Comparison of ENCODE assay signal across 9 cellular contexts in genomic region chr19:941292-942132, GRCh38. TPM values are rescaled to one million over a fixed set of nuclear protein-coding genes. Genes with fewer than 3 reads are reported as not detected.
DNase-seq lines count a peak whose midpoint lies in the region; ATAC-seq and TF ChIP-seq lines count a peak whose summit lies in the region.
"Had no signal": no experiment of that assay in that cellular context is flagged by ENCODE, and none has a peak within 500 bp of the region (broad histone marks: within the 10 kb centered on the region; RNA-seq: fewer than 3 reads in every experiment).

No MANE protein-coding gene starts in this region.

- H3K27me3 ChIP-seq in gastroesophageal sphincter (no peaks in the 10 kb centered on the region), spleen (replicated peaks in 1 of 7) (no peaks in the 10 kb centered on the region)

- H3K27ac ChIP-seq in gastroesophageal sphincter (peak overlapping the region in 3 of 4 donors; percentile 79 to 87 (median 84)), spleen (peak overlapping the region in 7 of 8 donors; percentile 16 to 86 (median 78))

- no peaks in the 10 kb centered on the region for H3K9me3 ChIP-seq in gastroesophageal sphincter
- peaks cover 0 to 5% (median 0%) of the 10 kb centered on the region in 8 donors for H3K9me3 ChIP-seq in spleen
- H3K9me3 ChIP-seq in mucosa of descending colon: no peaks in the 10 kb centered on the region

- DNase-seq in spleen (no peak), OCI-M1 (lab: John Stamatoyannopoulos, UW) (no peak), mucosa of descending colon (no peak), inferior parietal cortex (ENCODE audit: extremely low spot score) (no peak)
- DNase-seq in stimulated activated CD8-positive, alpha-beta memory T cell treated with anti-CD3 and anti-CD28 coated beads, Interleukin-4, amount 100 ng/mL, for 48 hours: no peak

- TF ChIP-seq CTCF in GM12875 (IDR thresholded peaks at IDR 0.05; ENCODE audit: borderline replicate concordance, insufficient read depth, low read depth, low read length) (no peak), WI38 (IDR thresholded peaks at IDR 0.05; ENCODE audit: low read depth, low read length) (no peak), gastroesophageal sphincter (IDR thresholded peaks at IDR 0.05) (no peak), spleen (IDR thresholded peaks at IDR 0.05 in 8 of 11, conservative IDR thresholded peaks at IDR 0.05 in 3 of 11) (no peak), mucosa of descending colon (IDR thresholded peaks at IDR 0.05) (no peak)

- H3K4me3 ChIP-seq in GM12875 (ENCODE audit: low read depth, low read length): peak overlapping the region; percentile 37
- peak overlapping the region; percentile 33 for H3K4me3 ChIP-seq in WI38 (ENCODE audit: low read depth, low read length)
- H3K4me3 ChIP-seq in gastroesophageal sphincter: peak overlapping the region; percentile 1 to 48
- peak overlapping the region; percentile 22 to 71 (median 38) for H3K4me3 ChIP-seq in spleen
- no peak overlapping the region for H3K4me3 ChIP-seq in mucosa of descending colon

- ATAC-seq in gastroesophageal sphincter: no peak
- ATAC-seq in mucosa of descending colon: no peak

- TF ChIP-seq POLR2A in gastroesophageal sphincter (IDR thresholded peaks at IDR 0.05): no peak
- TF ChIP-seq POLR2A in spleen (IDR thresholded peaks at IDR 0.05): no peak

- WGBS in gastroesophageal sphincter (ENCODE audit: low coverage in 1 of 2), 2 donors: 83 to 100% methylated on average over 1 to 8 of the region's 45 CpGs
- 68 to 83% (median 74%) methylated on average over 16 to 45 of the region's 45 CpGs for WGBS in spleen, 5 donors

- no peak for TF ChIP-seq EP300 in gastroesophageal sphincter (IDR thresholded peaks at IDR 0.05)

- peaks cover 0 to 4% of the 10 kb centered on the region in 2 donors for H3K36me3 ChIP-seq in gastroesophageal sphincter
- peaks cover 0 to 59% (median 0%) of the 10 kb centered on the region in 6 donors for H3K36me3 ChIP-seq in spleen
- no peaks in the 10 kb centered on the region for H3K36me3 ChIP-seq in mucosa of descending colon (ENCODE audit: low read depth)

- intact Hi-C loops in spleen (cut with DNase I; ENCODE audit: low total_unique reads): no loop called here
- intact Hi-C loops in mucosa of descending colon (cut with DNase I, micrococcal nuclease): no loop called here

- H3K4me1 ChIP-seq in gastroesophageal sphincter: peaks cover 0 to 28% (median 4%) of the 10 kb centered on the region in 3 donors
- peaks cover 11 to 85% (median 41%) of the 10 kb centered on the region in 6 donors for H3K4me1 ChIP-seq in spleen
- peaks cover 24% of the 10 kb centered on the region for H3K4me1 ChIP-seq in mucosa of descending colon (ENCODE audit: low read depth)

RNA-seq across cellular contexts. Expression of gene ARID3A, which starts 15.7 kb away (rescaled TPM):
- total RNA-seq in gastroesophageal sphincter: 1 to 10 TPM; 3.6 to 6.2 (median 4.9) TPM
- 10 to 100 TPM; 14.9 to 42.5 (median 22.6) TPM for total RNA-seq in spleen
- polyA plus RNA-seq in spleen: 10 to 100 TPM in 1 of 3 donors, 1 to 10 TPM in 2; 2.5 to 10.3 (median 3.2) TPM
- 10 to 100 TPM; 10.1 to 16.0 (median 14.5) TPM for total RNA-seq in mucosa of descending colon

RNA-seq across cellular contexts. Expression of gene KISS1R, which starts 24.4 kb away (rescaled TPM):
- total RNA-seq in gastroesophageal sphincter: not detected
- under 1 TPM in 5 of 7 donors, not detected in 2; 0.30 to 0.50 (median 0.37) TPM for total RNA-seq in spleen
- polyA plus RNA-seq in spleen: under 1 TPM; 0.22 to 0.42 (median 0.27) TPM
- total RNA-seq in mucosa of descending colon: not detected
- total RNA-seq: posterior vena cava had no signal

RNA-seq across cellular contexts. Expression of gene R3HDM4, which starts 28.5 kb away (rescaled TPM):
- total RNA-seq in gastroesophageal sphincter (10 to 100 TPM; 23.7 to 44.9 (median 32.9) TPM), spleen (100 to 1,000 TPM in 3 of 7 donors, 10 to 100 TPM in 4; 41.0 to 175 (median 90.9) TPM), mucosa of descending colon (10 to 100 TPM; 52.6 to 62.6 (median 54.8) TPM)
- polyA plus RNA-seq in spleen: 10 to 100 TPM; 74.6 to 99.7 (median 87.4) TPM

RNA-seq across cellular contexts. Expression of gene WDR18, which starts 42.6 kb away (rescaled TPM):
- total RNA-seq in gastroesophageal sphincter: 10 to 100 TPM in 3 of 4 donors, 1 to 10 TPM in 1; 7.2 to 43.9 (median 20.1) TPM
- total RNA-seq in spleen: 10 to 100 TPM; 17.8 to 63.4 (median 28.2) TPM
- polyA plus RNA-seq in spleen: 10 to 100 TPM; 57.6 to 96.0 (median 85.9) TPM
- 10 to 100 TPM; 23.8 to 42.0 (median 33.0) TPM for total RNA-seq in mucosa of descending colon

RNA-seq across cellular contexts. Expression of gene RNU6-9, which starts 48.2 kb away (rescaled TPM):
- total RNA-seq in gastroesophageal sphincter (not detected), spleen (not detected), mucosa of descending colon (not detected)
- polyA plus RNA-seq in spleen: not detected
- total RNA-seq: posterior vena cava had no signal
